Comparison of ENCODE assay signal across 16 cellular contexts in genomic region chr6:150549007-150549406, GRCh38. TPM values are rescaled to one million over a fixed set of nuclear protein-coding genes. Genes with fewer than 3 reads are reported as not detected.
A peak's percentile ranks its signal among the peaks of the same experiment; 100 is the strongest.
DNase-seq lines count a peak whose midpoint lies in the region; ATAC-seq and TF ChIP-seq lines count a peak whose summit lies in the region.
"Had no signal": no experiment of that assay in that cellular context is flagged by ENCODE, and none has a peak within 500 bp of the region (broad histone marks: within the 10 kb centered on the region; RNA-seq: fewer than 3 reads in every experiment).

No MANE protein-coding gene starts in this region.

- H2BK5ac ChIP-seq in mesendoderm (ENCODE audit: low read length) = no peak overlapping the region

- H3K4ac ChIP-seq in mesendoderm (ENCODE audit: low read depth, low read length) = no peak overlapping the region

- no peak overlapping the region for H3K4me3 ChIP-seq in DOHH2 (ENCODE audit: low read length)
- no peak overlapping the region for H3K4me3 ChIP-seq in GM23338
- no peak overlapping the region for H3K4me3 ChIP-seq in OCI-LY7 (ENCODE audit: low read depth, low read length, poor library complexity, severe bottlenecking)
- no peak overlapping the region for H3K4me3 ChIP-seq in mesendoderm (ENCODE audit: low read length)
- H3K4me3 ChIP-seq in neural progenitor cell = no peak overlapping the region
- H3K4me3 ChIP-seq: PC-9 had no signal

- H2AK5ac ChIP-seq in mesendoderm (ENCODE audit: low read length) = no peak overlapping the region

- no peak overlapping the region for H2BK15ac ChIP-seq in mesendoderm (replicated peaks; ENCODE audit: low read depth)

- H3K9me2 ChIP-seq in DOHH2 (replicated peaks; ENCODE audit: control insufficient read depth, low read length) (no peaks in the 10 kb centered on the region), GM23338 (ENCODE audit: insufficient read depth) (no peaks in the 10 kb centered on the region), OCI-LY7 (ENCODE audit: insufficient read depth, low read length) (no peaks in the 10 kb centered on the region)

- H3F3A ChIP-seq in DOHH2 (ENCODE audit: control insufficient read depth, insufficient read depth) (no peaks in the 10 kb centered on the region), GM23338 (replicated peaks; ENCODE audit: low read depth) (no peaks in the 10 kb centered on the region), neural progenitor cell (ENCODE audit: low read depth) (no peaks in the 10 kb centered on the region)

- H3K23ac ChIP-seq in mesendoderm (ENCODE audit: low read length) = no peak overlapping the region

- no peak overlapping the region for H3K9ac ChIP-seq in mesendoderm (ENCODE audit: low read length)
- H3K9ac ChIP-seq in neural progenitor cell = no peak overlapping the region

- H3K4me1 Mint-ChIP-seq in GM23338 (peaks cover 7% of the 10 kb centered on the region; the same call in 2 of the 3 replicates), neural progenitor cell (peaks cover 30% of the 10 kb centered on the region)

- H3K56ac ChIP-seq in mesendoderm (ENCODE audit: low read length) = no peak overlapping the region

- no peaks in the 10 kb centered on the region for H3K36me3 ChIP-seq in DOHH2 (ENCODE audit: control insufficient read depth, low read length)
- H3K36me3 ChIP-seq in GM23338 (ENCODE audit: insufficient read depth) = no peaks in the 10 kb centered on the region
- H3K36me3 ChIP-seq in OCI-LY7 (ENCODE audit: insufficient read depth, low read length) = no peaks in the 10 kb centered on the region
- no peaks in the 10 kb centered on the region for H3K36me3 ChIP-seq in mesendoderm (ENCODE audit: control insufficient read depth, insufficient read depth, low read length)
- no peaks in the 10 kb centered on the region for H3K36me3 ChIP-seq in neural progenitor cell

- H3K27me3 ChIP-seq in DOHH2 (ENCODE audit: control insufficient read depth, low read length) = no peaks in the 10 kb centered on the region
- H3K27me3 ChIP-seq in GM23338 (ENCODE audit: insufficient read depth) = no peaks in the 10 kb centered on the region
- H3K27me3 ChIP-seq in mesendoderm (ENCODE audit: insufficient read depth, low read length, poor library complexity) = no peaks in the 10 kb centered on the region
- H3K27me3 ChIP-seq in neural progenitor cell = no peaks in the 10 kb centered on the region

- no peak overlapping the region for H4K8ac ChIP-seq in mesendoderm (ENCODE audit: low read depth, low read length)

- H2AFZ ChIP-seq in GM23338 (no peak overlapping the region), OCI-LY7 (ENCODE audit: low read length) (no peak overlapping the region), neural progenitor cell (replicated peaks) (no peak overlapping the region)
- H2AFZ ChIP-seq: PC-9 had no signal

- ATAC-seq in GM23338 = peak; percentile 75
- ATAC-seq in GM21367 (IDR thresholded peaks at IDR 0.05; ENCODE audit: unreplicated experiment) = no peak

- H3K27ac ChIP-seq in DOHH2 (ENCODE audit: low read depth, low read length) = no peak overlapping the region
- H3K27ac ChIP-seq in GM23338 (ENCODE audit: low read depth) = no peak overlapping the region
- no peak overlapping the region for H3K27ac ChIP-seq in OCI-LY7 (ENCODE audit: low read depth, low read length, poor library complexity, severe bottlenecking)
- no peak overlapping the region for H3K27ac ChIP-seq in mesendoderm (ENCODE audit: low read depth, low read length)
- no peak overlapping the region for H3K27ac ChIP-seq in neural progenitor cell
- H3K27ac ChIP-seq: C4-2B, PC-9, RWPE1 had no signal

- H3K4me1 ChIP-seq in DOHH2 (ENCODE audit: control insufficient read depth, low read length) = no peaks in the 10 kb centered on the region
- no peaks in the 10 kb centered on the region for H3K4me1 ChIP-seq in GM23338 (ENCODE audit: insufficient read depth)
- H3K4me1 ChIP-seq in OCI-LY7 (ENCODE audit: insufficient read depth, low read length, poor library complexity, severe bottlenecking) = no peaks in the 10 kb centered on the region
- no peaks in the 10 kb centered on the region for H3K4me1 ChIP-seq in mesendoderm (ENCODE audit: control insufficient read depth, low read depth, low read length)
- H3K4me1 ChIP-seq in neural progenitor cell = peaks cover 2% of the 10 kb centered on the region

- H3K18ac ChIP-seq in mesendoderm (ENCODE audit: low read length) = no peak overlapping the region

- no peaks in the 10 kb centered on the region for H4K20me1 ChIP-seq in DOHH2 (ENCODE audit: control insufficient read depth, insufficient read depth, low read depth, low read length)
- H4K20me1 ChIP-seq in GM23338 (replicated peaks; ENCODE audit: insufficient read depth) = no peaks in the 10 kb centered on the region
- no peaks in the 10 kb centered on the region for H4K20me1 ChIP-seq in OCI-LY7 (ENCODE audit: insufficient read depth, low read length)
- H4K20me1 ChIP-seq in neural progenitor cell (ENCODE audit: low read depth) = no peaks in the 10 kb centered on the region

- BruUV-seq in OCI-LY7 (replicated peaks; lab: Mats Ljungman, UMichigan) = no TSS peak

- H4K5ac ChIP-seq in mesendoderm (ENCODE audit: low read length) = no peak overlapping the region

- peak; percentile 35 for DNase-seq in GM23338 (ENCODE audit: low spot score)
- peak; percentile 6 for DNase-seq in OCI-LY7 (ENCODE audit: low spot score)
- DNase-seq in mesendoderm = peak; percentile 10
- no peak for DNase-seq in effector CD8-positive, alpha-beta T cell (lab: John Stamatoyannopoulos, UW)
- DNase-seq in neural progenitor cell (ENCODE audit: low spot score) = no peak
- DNase-seq: COR-L47, H7, NCI-H187, NCI-H510A treated with DMSO at 0.1 percent for 48 hours, NCI-H774, SIG-M5 had no signal

- H3K79me1 ChIP-seq in mesendoderm (ENCODE audit: low read length) = no peaks in the 10 kb centered on the region

- no peak overlapping the region for H3K27ac Mint-ChIP-seq in GM23338
- no peak overlapping the region for H3K27ac Mint-ChIP-seq in neural progenitor cell

- H3K27me3 Mint-ChIP-seq in GM23338 (ENCODE audit: insufficient read depth, low read depth, poor library complexity) (peaks cover 2% of the 10 kb centered on the region), neural progenitor cell (ENCODE audit: insufficient read depth, low read depth) (peaks cover 5% of the 10 kb centered on the region)

- no peaks in the 10 kb centered on the region for H3K9me3 Mint-ChIP-seq in GM23338
- peaks cover 9% of the 10 kb centered on the region for H3K9me3 Mint-ChIP-seq in neural progenitor cell

- H3K36me3 Mint-ChIP-seq in GM23338 (ENCODE audit: low read depth) (no peaks in the 10 kb centered on the region), neural progenitor cell (no peaks in the 10 kb centered on the region)

- TF ChIP-seq CTCF in DOHH2 (IDR thresholded peaks at IDR 0.05; ENCODE audit: low read depth, low read length, poor library complexity, severe bottlenecking) (peak; percentile 41), GM23338 (conservative IDR thresholded peaks at IDR 0.05; ENCODE audit: low read depth in 2 of 2) (0 out of 4 replicates have a peak, but pooled peaks of 1 of the 2 experiments have one; percentile 14), OCI-LY7 (conservative IDR thresholded peaks at IDR 0.05; ENCODE audit: low read length) (peak; percentile 25; the same call in 1 of the 2 replicates), neural progenitor cell (IDR thresholded peaks at IDR 0.05) (no peak)

- no peak overlapping the region for H3K4me3 Mint-ChIP-seq in GM23338
- H3K4me3 Mint-ChIP-seq in neural progenitor cell = no peak overlapping the region

- no CpG with 5 or more reads among the region's 5 CpGs for WGBS in mesendoderm (ENCODE audit: extremely low coverage, insufficient coverage, low lambda C conversion rate)

- no peak overlapping the region for H2BK120ac ChIP-seq in mesendoderm (ENCODE audit: low read depth, low read length)

- intact Hi-C loops in OCI-LY7 (cut with micrococcal nuclease; ENCODE audit: unreplicated experiment) = no loop called here

- H3K4me2 ChIP-seq in DOHH2 (ENCODE audit: low read length) (no peak overlapping the region), GM23338 (no peak overlapping the region), OCI-LY7 (ENCODE audit: low read length) (no peak overlapping the region), mesendoderm (ENCODE audit: low read length) (no peak overlapping the region), neural progenitor cell (no peak overlapping the region)

- POLR2A ChIA-PET in OCI-LY7 (lab: Charles Lee) = no interaction called here

- no peaks in the 10 kb centered on the region for H3K79me2 ChIP-seq in DOHH2 (ENCODE audit: control insufficient read depth, low read length)
- H3K79me2 ChIP-seq in GM23338 (replicated peaks; ENCODE audit: insufficient read depth) = no peaks in the 10 kb centered on the region
- H3K79me2 ChIP-seq in OCI-LY7 (ENCODE audit: insufficient read depth, low read depth, low read length) = no peaks in the 10 kb centered on the region
- no peaks in the 10 kb centered on the region for H3K79me2 ChIP-seq in mesendoderm (ENCODE audit: control insufficient read depth, insufficient read depth, low read length)
- no peaks in the 10 kb centered on the region for H3K79me2 ChIP-seq in neural progenitor cell (ENCODE audit: low read depth)

- H3K9me3 ChIP-seq in DOHH2 (ENCODE audit: control insufficient read depth, insufficient read depth, low read length) (no peaks in the 10 kb centered on the region), OCI-LY7 (ENCODE audit: low read length) (no peaks in the 10 kb centered on the region), neural progenitor cell (ENCODE audit: low read depth) (no peaks in the 10 kb centered on the region)

- CTCF ChIA-PET in OCI-LY7 (lab: Charles Lee; ENCODE audit: unreplicated experiment) = no interaction called here

TF ChIP-seq in GM23338, 12 proteins besides CTCF, POLR2A, EP300 and RAD21 (continues in another document):
- TF ChIP-seq NANOG (IDR thresholded peaks at IDR 0.05; ENCODE audit: borderline replicate concordance) (no peak), CREB1 (CRISPR knock-in tag; IDR thresholded peaks at IDR 0.05; ENCODE audit: low read depth) (no peak), EZH2 (IDR thresholded peaks at IDR 0.05; ENCODE audit: low read depth, unreplicated experiment) (no peak), STAT1 (IDR thresholded peaks at IDR 0.05; ENCODE audit: unreplicated experiment) (no peak)
- TF ChIP-seq, protein P1, sequence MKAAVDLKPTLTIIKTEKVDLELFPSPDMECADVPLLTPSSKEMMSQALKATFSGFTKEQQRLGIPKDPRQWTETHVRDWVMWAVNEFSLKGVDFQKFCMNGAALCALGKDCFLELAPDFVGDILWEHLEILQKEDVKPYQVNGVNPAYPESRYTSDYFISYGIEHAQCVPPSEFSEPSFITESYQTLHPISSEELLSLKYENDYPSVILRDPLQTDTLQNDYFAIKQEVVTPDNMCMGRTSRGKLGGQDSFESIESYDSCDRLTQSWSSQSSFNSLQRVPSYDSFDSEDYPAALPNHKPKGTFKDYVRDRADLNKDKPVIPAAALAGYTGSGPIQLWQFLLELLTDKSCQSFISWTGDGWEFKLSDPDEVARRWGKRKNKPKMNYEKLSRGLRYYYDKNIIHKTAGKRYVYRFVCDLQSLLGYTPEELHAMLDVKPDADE (IDR thresholded peaks at IDR 0.05) = no peak

RNA-seq across cellular contexts. Expression of gene PLEKHG1, which starts 50.7 kb away (rescaled TPM):
- total RNA-seq in GM23338 (2014; rRNA removed; shearing (Covaris generic)) = 1.0 and 2.5 TPM in 2 replicates
- 0.64 and 0.89 TPM in 2 replicates for polyA plus RNA-seq in GM23338 (2016; fragmentation: Nextera tagmentation; extraction: Ambion mirVana)
- 13.1 and 19.6 TPM in 2 replicates for total RNA-seq in OCI-LY7 (2014; rRNA removed; shearing (Covaris generic))
- total RNA-seq in OCI-LY7 (2022) = 17.9 and 26.3 TPM in 2 replicates
- 0.29 TPM for polyA plus RNA-seq in mesendoderm (2013, experiment 1 of 2)
- 0.34 TPM for polyA plus RNA-seq in mesendoderm (2013, experiment 2 of 2)
- total RNA-seq in neural progenitor cell (ENCODE audit: low replicate concordance) = 4.6 and 4.7 TPM in 2 replicates

Comparison
In these comparisons a context has a peak if more than half of its experiments do, and no peak if none do; other contexts are left out.
1. DNase-seq: peak in GM23338 (single experiment), OCI-LY7 (single experiment) and mesendoderm (single experiment); none in effector CD8-positive, alpha-beta T cell (single experiment) and neural progenitor cell (single experiment).